1 cellular context compared by ENCODE assay signal in the genomic region with DNA sequence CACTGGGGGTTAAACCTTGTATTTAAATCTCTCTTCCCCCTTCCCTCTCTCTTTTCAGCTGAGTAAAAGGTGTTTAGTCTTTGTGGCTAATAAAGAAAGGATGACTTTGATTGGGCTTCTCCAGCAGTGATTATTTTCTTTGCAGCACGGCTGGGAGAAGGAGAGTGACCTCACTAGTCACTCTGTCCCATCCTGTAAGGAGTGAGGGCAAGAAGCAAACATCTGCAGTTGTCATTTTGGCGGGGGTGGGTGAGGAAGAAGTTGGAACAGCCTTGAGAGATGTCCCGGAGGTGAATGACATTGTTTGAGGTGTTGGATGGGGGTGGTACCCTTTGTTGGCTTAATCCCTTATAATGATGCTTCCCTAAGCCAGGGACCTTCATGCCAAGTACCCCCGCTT.
TF ChIP-seq lines count a peak whose summit lies in the region.

No MANE protein-coding gene starts in this region.

TF ChIP-seq in GM23338, 12 proteins besides CTCF, POLR2A, EP300 and RAD21 (continued from another document):
- TF ChIP-seq, protein P1, sequence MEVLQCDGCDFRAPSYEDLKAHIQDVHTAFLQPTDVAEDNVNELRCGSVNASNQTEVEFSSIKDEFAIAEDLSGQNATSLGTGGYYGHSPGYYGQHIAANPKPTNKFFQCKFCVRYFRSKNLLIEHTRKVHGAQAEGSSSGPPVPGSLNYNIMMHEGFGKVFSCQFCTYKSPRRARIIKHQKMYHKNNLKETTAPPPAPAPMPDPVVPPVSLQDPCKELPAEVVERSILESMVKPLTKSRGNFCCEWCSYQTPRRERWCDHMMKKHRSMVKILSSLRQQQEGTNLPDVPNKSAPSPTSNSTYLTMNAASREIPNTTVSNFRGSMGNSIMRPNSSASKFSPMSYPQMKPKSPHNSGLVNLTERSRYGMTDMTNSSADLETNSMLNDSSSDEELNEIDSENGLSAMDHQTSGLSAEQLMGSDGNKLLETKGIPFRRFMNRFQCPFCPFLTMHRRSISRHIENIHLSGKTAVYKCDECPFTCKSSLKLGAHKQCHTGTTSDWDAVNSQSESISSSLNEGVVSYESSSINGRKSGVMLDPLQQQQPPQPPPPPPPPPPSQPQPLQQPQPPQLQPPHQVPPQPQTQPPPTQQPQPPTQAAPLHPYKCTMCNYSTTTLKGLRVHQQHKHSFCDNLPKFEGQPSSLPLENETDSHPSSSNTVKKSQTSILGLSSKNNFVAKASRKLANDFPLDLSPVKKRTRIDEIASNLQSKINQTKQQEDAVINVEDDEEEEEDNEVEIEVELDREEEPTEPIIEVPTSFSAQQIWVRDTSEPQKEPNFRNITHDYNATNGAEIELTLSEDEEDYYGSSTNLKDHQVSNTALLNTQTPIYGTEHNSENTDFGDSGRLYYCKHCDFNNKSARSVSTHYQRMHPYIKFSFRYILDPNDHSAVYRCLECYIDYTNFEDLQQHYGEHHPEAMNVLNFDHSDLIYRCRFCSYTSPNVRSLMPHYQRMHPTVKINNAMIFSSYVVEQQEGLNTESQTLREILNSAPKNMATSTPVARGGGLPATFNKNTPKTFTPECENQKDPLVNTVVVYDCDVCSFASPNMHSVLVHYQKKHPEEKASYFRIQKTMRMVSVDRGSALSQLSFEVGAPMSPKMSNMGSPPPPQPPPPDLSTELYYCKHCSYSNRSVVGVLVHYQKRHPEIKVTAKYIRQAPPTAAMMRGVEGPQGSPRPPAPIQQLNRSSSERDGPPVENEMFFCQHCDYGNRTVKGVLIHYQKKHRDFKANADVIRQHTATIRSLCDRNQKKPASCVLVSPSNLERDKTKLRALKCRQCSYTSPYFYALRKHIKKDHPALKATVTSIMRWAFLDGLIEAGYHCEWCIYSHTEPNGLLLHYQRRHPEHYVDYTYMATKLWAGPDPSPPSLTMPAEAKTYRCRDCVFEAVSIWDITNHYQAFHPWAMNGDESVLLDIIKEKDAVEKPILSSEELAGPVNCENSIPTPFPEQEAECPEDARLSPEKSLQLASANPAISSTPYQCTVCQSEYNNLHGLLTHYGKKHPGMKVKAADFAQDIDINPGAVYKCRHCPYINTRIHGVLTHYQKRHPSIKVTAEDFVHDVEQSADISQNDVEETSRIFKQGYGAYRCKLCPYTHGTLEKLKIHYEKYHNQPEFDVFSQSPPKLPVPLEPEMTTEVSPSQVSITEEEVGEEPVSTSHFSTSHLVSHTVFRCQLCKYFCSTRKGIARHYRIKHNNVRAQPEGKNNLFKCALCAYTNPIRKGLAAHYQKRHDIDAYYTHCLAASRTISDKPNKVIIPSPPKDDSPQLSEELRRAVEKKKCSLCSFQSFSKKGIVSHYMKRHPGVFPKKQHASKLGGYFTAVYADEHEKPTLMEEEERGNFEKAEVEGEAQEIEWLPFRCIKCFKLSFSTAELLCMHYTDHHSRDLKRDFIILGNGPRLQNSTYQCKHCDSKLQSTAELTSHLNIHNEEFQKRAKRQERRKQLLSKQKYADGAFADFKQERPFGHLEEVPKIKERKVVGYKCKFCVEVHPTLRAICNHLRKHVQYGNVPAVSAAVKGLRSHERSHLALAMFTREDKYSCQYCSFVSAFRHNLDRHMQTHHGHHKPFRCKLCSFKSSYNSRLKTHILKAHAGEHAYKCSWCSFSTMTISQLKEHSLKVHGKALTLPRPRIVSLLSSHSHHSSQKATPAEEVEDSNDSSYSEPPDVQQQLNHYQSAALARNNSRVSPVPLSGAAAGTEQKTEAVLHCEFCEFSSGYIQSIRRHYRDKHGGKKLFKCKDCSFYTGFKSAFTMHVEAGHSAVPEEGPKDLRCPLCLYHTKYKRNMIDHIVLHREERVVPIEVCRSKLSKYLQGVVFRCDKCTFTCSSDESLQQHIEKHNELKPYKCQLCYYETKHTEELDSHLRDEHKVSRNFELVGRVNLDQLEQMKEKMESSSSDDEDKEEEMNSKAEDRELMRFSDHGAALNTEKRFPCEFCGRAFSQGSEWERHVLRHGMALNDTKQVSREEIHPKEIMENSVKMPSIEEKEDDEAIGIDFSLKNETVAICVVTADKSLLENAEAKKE (CRISPR knock-in tag; IDR thresholded peaks at IDR 0.05) = no peak
- no peak for TF ChIP-seq ZNF114 (CRISPR knock-in tag; IDR thresholded peaks at IDR 0.05)
- TF ChIP-seq JUNB (IDR thresholded peaks at IDR 0.05; ENCODE audit: unreplicated experiment) = no peak
- TF ChIP-seq STAT1 (IDR thresholded peaks at IDR 0.05; ENCODE audit: unreplicated experiment) = no peak
- TF ChIP-seq NANOG (IDR thresholded peaks at IDR 0.05; ENCODE audit: borderline replicate concordance) = no peak
- TF ChIP-seq, protein P2, sequence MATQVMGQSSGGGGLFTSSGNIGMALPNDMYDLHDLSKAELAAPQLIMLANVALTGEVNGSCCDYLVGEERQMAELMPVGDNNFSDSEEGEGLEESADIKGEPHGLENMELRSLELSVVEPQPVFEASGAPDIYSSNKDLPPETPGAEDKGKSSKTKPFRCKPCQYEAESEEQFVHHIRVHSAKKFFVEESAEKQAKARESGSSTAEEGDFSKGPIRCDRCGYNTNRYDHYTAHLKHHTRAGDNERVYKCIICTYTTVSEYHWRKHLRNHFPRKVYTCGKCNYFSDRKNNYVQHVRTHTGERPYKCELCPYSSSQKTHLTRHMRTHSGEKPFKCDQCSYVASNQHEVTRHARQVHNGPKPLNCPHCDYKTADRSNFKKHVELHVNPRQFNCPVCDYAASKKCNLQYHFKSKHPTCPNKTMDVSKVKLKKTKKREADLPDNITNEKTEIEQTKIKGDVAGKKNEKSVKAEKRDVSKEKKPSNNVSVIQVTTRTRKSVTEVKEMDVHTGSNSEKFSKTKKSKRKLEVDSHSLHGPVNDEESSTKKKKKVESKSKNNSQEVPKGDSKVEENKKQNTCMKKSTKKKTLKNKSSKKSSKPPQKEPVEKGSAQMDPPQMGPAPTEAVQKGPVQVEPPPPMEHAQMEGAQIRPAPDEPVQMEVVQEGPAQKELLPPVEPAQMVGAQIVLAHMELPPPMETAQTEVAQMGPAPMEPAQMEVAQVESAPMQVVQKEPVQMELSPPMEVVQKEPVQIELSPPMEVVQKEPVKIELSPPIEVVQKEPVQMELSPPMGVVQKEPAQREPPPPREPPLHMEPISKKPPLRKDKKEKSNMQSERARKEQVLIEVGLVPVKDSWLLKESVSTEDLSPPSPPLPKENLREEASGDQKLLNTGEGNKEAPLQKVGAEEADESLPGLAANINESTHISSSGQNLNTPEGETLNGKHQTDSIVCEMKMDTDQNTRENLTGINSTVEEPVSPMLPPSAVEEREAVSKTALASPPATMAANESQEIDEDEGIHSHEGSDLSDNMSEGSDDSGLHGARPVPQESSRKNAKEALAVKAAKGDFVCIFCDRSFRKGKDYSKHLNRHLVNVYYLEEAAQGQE (IDR thresholded peaks at IDR 0.05; ENCODE audit: unreplicated experiment) = no peak
- TF ChIP-seq EZH2 (IDR thresholded peaks at IDR 0.05; ENCODE audit: low read depth, unreplicated experiment) = no peak
- TF ChIP-seq CREB1 (CRISPR knock-in tag; IDR thresholded peaks at IDR 0.05; ENCODE audit: low read depth) = no peak
TF ChIP-seq in GM23338: peak in this region for 0.
